In the genomic region with DNA sequence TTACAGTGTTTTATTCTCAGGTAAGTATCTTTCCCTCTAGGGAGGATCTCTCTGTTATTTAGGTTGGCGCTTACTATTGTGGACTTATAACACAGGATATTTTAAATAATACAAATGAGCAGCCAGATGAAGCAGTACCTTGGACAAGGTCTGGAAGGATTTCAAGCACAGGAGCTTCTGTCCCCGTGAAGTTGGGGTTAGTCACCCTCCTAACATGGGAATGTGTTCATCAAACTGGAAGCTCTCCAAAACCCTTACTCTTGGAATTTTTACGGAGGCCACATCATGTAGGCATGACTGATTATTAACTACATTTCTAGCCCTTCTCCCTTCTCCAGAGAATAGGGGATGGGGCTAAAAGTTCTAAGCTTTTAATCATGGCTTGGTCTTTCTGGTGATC, we compare ENCODE assay signal across 18 cellular contexts. TPM values are rescaled to one million over a fixed set of nuclear protein-coding genes. Genes with fewer than 3 reads are reported as not detected.
DNase-seq lines count a peak whose midpoint lies in the region; ATAC-seq, FAIRE-seq and TF ChIP-seq lines count a peak whose summit lies in the region.
"Had no signal": no experiment of that assay in that cellular context is flagged by ENCODE, and none has a peak within 500 bp of the region (broad histone marks: within the 10 kb centered on the region; RNA-seq: fewer than 3 reads in every experiment).

No MANE protein-coding gene starts in this region.

- peak; percentile 25 for ATAC-seq in left lobe of liver
- ATAC-seq in HG03439 (IDR thresholded peaks at IDR 0.05; ENCODE audit: unreplicated experiment), result no peak
- ATAC-seq in GM21360 (IDR thresholded peaks at IDR 0.05; ENCODE audit: unreplicated experiment), result no peak
- ATAC-seq: left lung; natural killer cell treated with Interleukin-12 subunit alpha and Interleukin-12 subunit beta and Interleukin-15 and Interleukin-18, amount 100 ng/mL, for 72 hours had no signal

- no peaks in the 10 kb centered on the region for H3K27me3 ChIP-seq in bronchial epithelial cell (ENCODE audit: control insufficient read depth, insufficient read depth, low read length)
- H3K27me3 ChIP-seq: BLaER1, left lung had no signal

- TF ChIP-seq CTCF in bronchial epithelial cell (IDR thresholded peaks at IDR 0.05; ENCODE audit: insufficient read depth, low read length, severe bottlenecking), result no peak

- FAIRE-seq in bronchial epithelial cell (lab: Jason Lieb, UNC), result no peak
- FAIRE-seq: GM12892 had no signal

- H3K36me3 ChIP-seq in bronchial epithelial cell (ENCODE audit: control insufficient read depth, insufficient read depth, low read length), result no peaks in the 10 kb centered on the region
- H3K36me3 ChIP-seq: BLaER1, left lung had no signal

- DNase-seq in Daoy (ENCODE audit: low read depth) (peak; percentile 18), LoVo (ENCODE audit: low spot score) (peak; percentile 50), bronchial epithelial cell (ENCODE audit: low read depth) (peak; percentile 69), left lobe of liver (ENCODE audit: low spot score) (no peak), HuH-7.5 (ENCODE audit: low spot score) (no peak), iPS-NIHi7 (ENCODE audit: extremely low spot score) (no peak)
- DNase-seq: activated CD4-positive, alpha-beta T cell treated with anti-CD3 and anti-CD28 coated beads, Interleukin-2, amount 50 U/mL, for 48 hours; left lung; NCI-H1694 treated with DMSO at 0.1 percent for 48 hours; NCI-H69; retina; stimulated activated CD4-positive, alpha-beta T cell treated with anti-CD3 and anti-CD28 coated beads, Interleukin-4, amount 100 ng/mL, for 24 hours; trophoblast cell had no signal

- H3K4me3 ChIP-seq in bronchial epithelial cell (ENCODE audit: low read depth, low read length), result no peak overlapping the region
- H3K4me3 ChIP-seq: BLaER1, left lung had no signal

RNA-seq across cellular contexts. Expression of a gene that starts 38.3 kb away (rescaled TPM):
- total RNA-seq in Daoy (2014; rRNA removed; shearing (Covaris generic)), result 6.6 and 7.3 TPM in 2 replicates
- total RNA-seq in bronchial epithelial cell, result 3.1 and 4.7 TPM in 2 replicates
- 11.3 TPM for total RNA-seq in left lobe of liver

Comparison
In these comparisons a context has a peak if more than half of its experiments do, and no peak if none do; other contexts are left out.
1. DNase-seq: peak in Daoy (single experiment), LoVo (single experiment) and bronchial epithelial cell (single experiment); none in left lobe of liver (single experiment), HuH-7.5 (single experiment) and iPS-NIHi7 (single experiment).